ENCODE assay signal across 9 cellular contexts in the genomic region with DNA sequence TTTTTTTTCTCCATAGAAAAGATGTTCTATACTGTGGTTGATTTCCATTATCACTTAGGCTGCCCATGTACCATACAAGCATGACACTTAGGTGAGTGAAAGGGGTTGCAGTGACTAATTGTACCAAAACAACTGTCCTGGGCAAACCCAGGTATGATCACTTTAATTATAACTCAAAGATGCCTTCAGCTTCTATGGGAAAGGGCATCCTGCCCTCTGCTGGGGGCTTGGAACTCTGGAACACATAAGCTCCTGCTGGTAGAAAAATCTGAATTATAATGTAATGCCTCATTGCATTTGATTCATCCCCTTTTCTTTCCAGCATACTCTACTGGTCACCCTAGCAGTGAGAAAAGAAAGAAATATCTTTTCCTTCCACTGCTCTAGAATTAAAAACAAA.
DNase-seq lines count a peak whose midpoint lies in the region; ATAC-seq and TF ChIP-seq lines count a peak whose summit lies in the region.
"Had no signal": no experiment of that assay in that cellular context is flagged by ENCODE, and none has a peak within 500 bp of the region (broad histone marks: within the 10 kb centered on the region; RNA-seq: fewer than 3 reads in every experiment).

No MANE protein-coding gene starts in this region.

- ATAC-seq in HG03571 (IDR thresholded peaks at IDR 0.05; ENCODE audit: unreplicated experiment) (no peak), HG02798 (IDR thresholded peaks at IDR 0.05; ENCODE audit: poor library complexity, unreplicated experiment) (no peak)
- ATAC-seq: mucosa of descending colon had no signal

- peaks cover 6% of the 10 kb centered on the region for H3K4me1 ChIP-seq in hepatocyte (ENCODE audit: insufficient read depth)

- H4K20me1 ChIP-seq in hepatocyte (ENCODE audit: insufficient read depth, poor library complexity, severe bottlenecking) = no peaks in the 10 kb centered on the region

- DNase-seq in Daoy (ENCODE audit: low read depth) (peak; percentile 63), HT1080 (ENCODE audit: low read depth) (peak; percentile 56), hepatocyte (ENCODE audit: low spot score) (peak; percentile 33), midbrain (lab: John Stamatoyannopoulos, UW) (no peak)
- DNase-seq in activated CD4-positive, CD25-positive, alpha-beta regulatory T cell (lab: John Stamatoyannopoulos, UW) = no peak

- H3K4me3 ChIP-seq in WI38 (ENCODE audit: low read depth, low read length) (peak overlapping the region; percentile 36; the same call in 1 of the 2 replicates), hepatocyte (no peak overlapping the region)
- H3K4me3 ChIP-seq: mucosa of descending colon had no signal

- no peaks in the 10 kb centered on the region for H3K36me3 ChIP-seq in hepatocyte (replicated peaks; ENCODE audit: insufficient read depth, low read depth)

- H3K9me3 ChIP-seq in hepatocyte (ENCODE audit: low read depth) = no peaks in the 10 kb centered on the region
- H3K9me3 ChIP-seq: mucosa of descending colon had no signal

- no peaks in the 10 kb centered on the region for H3K79me2 ChIP-seq in hepatocyte

- peak overlapping the region; percentile 38 for H3K27ac ChIP-seq in hepatocyte

- TF ChIP-seq CTCF in WI38 (IDR thresholded peaks at IDR 0.05; ENCODE audit: low read depth, low read length) (peak; percentile 59), hepatocyte (IDR thresholded peaks at IDR 0.05; ENCODE audit: poor library complexity) (peak; percentile 53)

- no peaks in the 10 kb centered on the region for H3K27me3 ChIP-seq in hepatocyte

- H3K4me2 ChIP-seq in hepatocyte = peak overlapping the region; percentile 36

- no peak overlapping the region for H2AFZ ChIP-seq in hepatocyte

- H3K9me2 ChIP-seq in hepatocyte (replicated peaks; ENCODE audit: insufficient read depth) = no peaks in the 10 kb centered on the region

Comparison
In these comparisons a context has a peak if more than half of its experiments do, and no peak if none do; other contexts are left out.
1. DNase-seq: peak in Daoy (single experiment), HT1080 (single experiment) and hepatocyte (single experiment); none in midbrain (single experiment) and activated CD4-positive, CD25-positive, alpha-beta regulatory T cell (0 of 4).